Comparison of ENCODE assay signal across 14 cellular contexts in the genomic region with DNA sequence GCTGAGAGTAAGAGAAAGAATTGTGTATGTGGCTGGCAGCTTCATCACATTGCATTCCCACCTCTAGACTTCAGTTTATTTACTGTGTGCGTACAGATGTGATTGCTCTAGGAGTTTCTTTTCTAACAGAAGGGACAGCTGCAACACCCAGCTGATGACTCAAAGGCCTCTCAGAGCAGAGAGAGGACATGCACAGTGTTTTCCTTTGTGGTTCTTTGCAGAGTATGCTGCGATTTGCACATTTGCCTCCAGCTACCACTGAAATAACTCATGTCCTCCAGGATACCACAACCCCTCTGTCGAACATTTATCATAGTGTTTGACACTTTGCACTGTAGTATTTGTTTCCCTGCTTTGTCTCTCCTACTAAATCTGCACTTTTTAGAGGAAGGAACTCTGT.
A peak's percentile ranks its signal among the peaks of the same experiment; 100 is the strongest.
DNase-seq lines count a peak whose midpoint lies in the region; ATAC-seq, FAIRE-seq and TF ChIP-seq lines count a peak whose summit lies in the region.
"Had no signal": no experiment of that assay in that cellular context is flagged by ENCODE, and none has a peak within 500 bp of the region (broad histone marks: within the 10 kb centered on the region; RNA-seq: fewer than 3 reads in every experiment).

No MANE protein-coding gene starts in this region.

- H3K9ac ChIP-seq in adipocyte (ENCODE audit: low read length), result no peak overlapping the region
- H3K9ac ChIP-seq: parathyroid adenoma had no signal

- H3K4me1 ChIP-seq in adipocyte (ENCODE audit: control insufficient read depth, insufficient read depth, low read length) (peaks cover 41% of the 10 kb centered on the region), heart left ventricle (no peaks in the 10 kb centered on the region)
- H3K4me1 ChIP-seq: left ventricle myocardium inferior, parathyroid adenoma had no signal

- no peaks in the 10 kb centered on the region for H3K27me3 ChIP-seq in adipocyte (replicated peaks; ENCODE audit: control insufficient read depth, insufficient read depth, low read length)
- H3K27me3 ChIP-seq in heart left ventricle, result peaks cover 0 to 5% (median 0%) of the 10 kb centered on the region in 9 donors

- intact Hi-C loops in heart left ventricle (cut with DNase I), result no loop called here

- no peak for TF ChIP-seq POLR2A in heart left ventricle (IDR thresholded peaks at IDR 0.05)

- H3K36me3 ChIP-seq in adipocyte (ENCODE audit: control insufficient read depth, insufficient read depth, low read length, severe bottlenecking), result no peaks in the 10 kb centered on the region
- H3K36me3 ChIP-seq in heart left ventricle, result no peaks in the 10 kb centered on the region
- H3K36me3 ChIP-seq: left ventricle myocardium inferior had no signal

- H3K9me3 ChIP-seq in adipocyte (ENCODE audit: control insufficient read depth, low read length) (no peaks in the 10 kb centered on the region), heart left ventricle (no peaks in the 10 kb centered on the region)
- H3K9me3 ChIP-seq: left ventricle myocardium inferior had no signal

- 25 to 41% (median 36%) methylated on average over 3 of the region's 3 CpGs for WGBS in heart left ventricle, 4 donors

- no peak overlapping the region for H3K4me3 ChIP-seq in AG09309 (ENCODE audit: control insufficient read depth, low read depth, low read length)
- no peak overlapping the region for H3K4me3 ChIP-seq in adipocyte (ENCODE audit: low read length)
- H3K4me3 ChIP-seq in heart left ventricle, result no peak overlapping the region
- H3K4me3 ChIP-seq: left ventricle myocardium inferior had no signal

- DNase-seq in AG09309 (ENCODE audit: low read depth), result peak; percentile 43
- peak; percentile 26 for DNase-seq in HTR-8/SVneo (ENCODE audit: insufficient read length, low spot score)
- DNase-seq in adipocyte (ENCODE audit: low read depth), result peak; percentile 28
- DNase-seq in left kidney (ENCODE audit: low read depth, low spot score), result peak; percentile 62
- no peak for DNase-seq in heart left ventricle
- no peak for DNase-seq in amniotic stem cell (lab: John Stamatoyannopoulos, UW)
- no peak for DNase-seq in activated gamma-delta T cell treated with Interleukin-2 at 50 U/mL for 16 hours
- DNase-seq: cerebellar nuclear complex, left ventricle myocardium inferior had no signal

- no peak for ATAC-seq in heart left ventricle
- no peak for ATAC-seq in GM18519 (IDR thresholded peaks at IDR 0.05; ENCODE audit: low FRiP score, unreplicated experiment)
- ATAC-seq: activated T-helper 17 cell treated with anti-CD3 and anti-CD28 coated beads, Interleukin-2, amount 50 U/mL, for 72 hours; WTC11 had no signal

- H3K27ac ChIP-seq in heart left ventricle, result no peak overlapping the region
- H3K27ac ChIP-seq: left ventricle myocardium inferior, parathyroid adenoma had no signal

- TF ChIP-seq CTCF in AG09309 (IDR thresholded peaks at IDR 0.05; ENCODE audit: control insufficient read depth, insufficient read depth, low read depth, low read length, missing control alignments) (no peak), heart left ventricle (IDR thresholded peaks at IDR 0.05) (no peak)

- no peak for FAIRE-seq in HTR-8/SVneo (lab: Jason Lieb, UNC)
- FAIRE-seq: G401.6 had no signal

Comparison
In these comparisons a context has a peak if more than half of its experiments do, and no peak if none do; other contexts are left out.
1. DNase-seq: peak in AG09309 (single experiment), HTR-8/SVneo (single experiment), adipocyte (single experiment) and left kidney (single experiment); none in heart left ventricle (0 of 5), amniotic stem cell (single experiment) and activated gamma-delta T cell treated with Interleukin-2 at 50 U/mL for 16 hours (single experiment).